Comparison of ENCODE assay signal across 24 cellular contexts in the genomic region with DNA sequence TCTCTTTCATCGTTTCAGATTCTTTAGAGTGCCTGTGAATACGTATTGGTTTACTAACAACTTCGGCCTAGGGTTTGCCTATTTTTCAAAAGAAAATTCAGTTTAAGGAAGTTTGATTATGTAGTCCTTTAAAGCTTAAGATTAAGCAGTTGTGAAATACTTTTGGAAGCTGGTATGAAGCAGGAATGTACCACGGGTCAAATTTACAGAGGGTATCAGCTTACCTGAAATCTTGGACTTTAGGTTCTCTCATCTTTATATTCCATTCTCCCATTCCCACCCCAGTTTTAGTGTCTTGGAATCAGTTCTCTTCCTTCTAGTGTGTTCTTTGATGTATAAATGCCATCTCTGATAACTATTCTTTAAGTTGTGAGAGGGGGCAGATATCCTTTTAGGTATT.
"Had no signal": no experiment of that assay in that cellular context is flagged by ENCODE, and none has a peak within 500 bp of the region (broad histone marks: within the 10 kb centered on the region; RNA-seq: fewer than 3 reads in every experiment).

No MANE protein-coding gene starts in this region.

- H3K9me3 Mint-ChIP-seq: activated CD4-positive, alpha-beta memory T cell treated with anti-CD3 and anti-CD28 coated beads for 36 hours; nephron progenitor cell; stimulated activated naive CD8-positive, alpha-beta T cell treated with anti-CD3 and anti-CD28 coated beads, Interleukin-15, amount 100 ng/mL, for 72 hours had no signal

- H3K36me3 Mint-ChIP-seq: brain had no signal

- ATAC-seq: heart right ventricle; left lung; right cardiac atrium; stimulated activated effector memory CD8-positive, alpha-beta T cell treated with anti-CD3 and anti-CD28 coated beads, Interleukin-12 subunit alpha, Interleukin-12 subunit beta, amount 100 ng/mL, for 72 hours; stimulated activated naive CD8-positive, alpha-beta T cell treated with anti-CD3 and anti-CD28 coated beads, Interleukin-15, amount 100 ng/mL, for 72 hours had no signal

- H3K9ac ChIP-seq: parathyroid adenoma had no signal

- H3K4me3 Mint-ChIP-seq: activated CD4-positive, alpha-beta memory T cell treated with anti-CD3 and anti-CD28 coated beads for 36 hours; brain; nephron progenitor cell; stimulated activated effector memory CD8-positive, alpha-beta T cell treated with anti-CD3 and anti-CD28 coated beads, Interleukin-12 subunit alpha, Interleukin-12 subunit beta, amount 100 ng/mL, for 72 hours; stimulated activated naive CD8-positive, alpha-beta T cell treated with anti-CD3 and anti-CD28 coated beads, Interleukin-15, amount 100 ng/mL, for 72 hours had no signal

- H3K9me3 ChIP-seq: heart right ventricle, left lung, tibial nerve had no signal

- H3K27ac Mint-ChIP-seq: activated CD4-positive, alpha-beta memory T cell treated with anti-CD3 and anti-CD28 coated beads for 36 hours; brain; nephron progenitor cell; stimulated activated effector memory CD8-positive, alpha-beta T cell treated with anti-CD3 and anti-CD28 coated beads, Interleukin-12 subunit alpha, Interleukin-12 subunit beta, amount 100 ng/mL, for 72 hours; stimulated activated naive CD8-positive, alpha-beta T cell treated with anti-CD3 and anti-CD28 coated beads, Interleukin-15, amount 100 ng/mL, for 72 hours had no signal

- DNase-seq: activated CD4-positive, alpha-beta memory T cell treated with anti-CD3 and anti-CD28 coated beads for 36 hours; activated CD4-positive, alpha-beta T cell treated with anti-CD3 and anti-CD28 coated beads for 48 hours; activated CD4-positive, CD25-positive, alpha-beta regulatory T cell; activated effector memory CD4-positive, alpha-beta T cell treated with anti-CD3 and anti-CD28 coated beads, Interleukin-2, amount 50 U/mL, for 16 hours; activated naive CD4-positive, alpha-beta T cell treated with anti-CD3 and anti-CD28 coated beads, Interleukin-2, amount 50 U/mL, for 16 hours; activated T-cell treated with anti-CD3 and anti-CD28 coated beads, Interleukin-2, amount 50 U/mL, for 48 hours; aorta; effector CD4-positive, alpha-beta T cell; erythroblast; foreskin fibroblast; heart right ventricle; kidney; left lung; nephron progenitor cell; nucleus accumbens; right cardiac atrium; stimulated activated CD4-positive, alpha-beta T cell treated with anti-CD3 and anti-CD28 coated beads, Interleukin-2, amount 100 ng/mL, for 24 hours; stimulated activated naive CD8-positive, alpha-beta T cell treated with anti-CD3 and anti-CD28 coated beads, Interleukin-15, amount 100 ng/mL, for 72 hours; T-helper 1 cell; T-helper 9 cell had no signal

- H3K4me3 ChIP-seq: heart right ventricle, left lung, tibial nerve had no signal

- H3K27me3 ChIP-seq: left lung, tibial nerve had no signal

- H3K36me3 ChIP-seq: heart right ventricle, left lung, tibial nerve had no signal

- H3K27me3 Mint-ChIP-seq: activated CD4-positive, alpha-beta memory T cell treated with anti-CD3 and anti-CD28 coated beads for 36 hours; brain; stimulated activated naive CD8-positive, alpha-beta T cell treated with anti-CD3 and anti-CD28 coated beads, Interleukin-15, amount 100 ng/mL, for 72 hours had no signal

- H3K27ac ChIP-seq: heart right ventricle, left lung, parathyroid adenoma had no signal
